In genomic region chr15:65869127-65869953, GRCh38 we compare ENCODE assay signal across 1 cellular context.
TF ChIP-seq lines count a peak whose summit lies in the region.

TSS of gene RAB11A (plus strand) at chr15:65869491. CDS start at chr15:65869586, 95 bp downstream.

TF ChIP-seq in GM12878, 131 proteins besides CTCF, POLR2A, EP300 and RAD21 (continued from another document and continues in another):
- TF ChIP-seq SUPT20H (IDR thresholded peaks at IDR 0.05; ENCODE audit: borderline replicate concordance, control insufficient read depth, low read depth, low read length) (no peak), TCF12 (IDR thresholded peaks at IDR 0.05; ENCODE audit: low read depth, low read length) (peak; percentile 40; the same call in 1 of the 2 replicates), SIX5 (IDR thresholded peaks at IDR 0.05; ENCODE audit: low read depth, low read length, severe bottlenecking) (peak; percentile 35), RCOR1 (conservative IDR thresholded peaks at IDR 0.05; ENCODE audit: low read depth, low read length) (no peak), HDAC6 (IDR thresholded peaks at IDR 0.05; ENCODE audit: unreplicated experiment) (no peak), SP1 (IDR thresholded peaks at IDR 0.05; ENCODE audit: low read depth, low read length) (peak; percentile 70), POLR2AphosphoS5 (IDR thresholded peaks at IDR 0.05; ENCODE audit: low read length) (peak; percentile 94), YY1 (IDR thresholded peaks at IDR 0.05; ENCODE audit: low read depth, low read length) (0 out of 2 replicates have a peak, but pooled peaks have one; percentile 38), RELB (IDR thresholded peaks at IDR 0.05; ENCODE audit: low read depth) (peak; percentile 48; the same call in 1 of the 2 replicates), SUZ12 (IDR thresholded peaks at IDR 0.05; ENCODE audit: unreplicated experiment) (no peak), RB1 (IDR thresholded peaks at IDR 0.05; ENCODE audit: borderline replicate concordance) (peak; percentile 92), LARP7 (IDR thresholded peaks at IDR 0.05) (peak; percentile 32), EED (IDR thresholded peaks at IDR 0.05; ENCODE audit: low read depth) (no peak; the same call in 1 of the 2 replicates), NR2C1 (IDR thresholded peaks at IDR 0.05) (peak; percentile 97), IKZF2 (IDR thresholded peaks at IDR 0.05) (peak in 1 of 2 experiments; percentile 40; a peak in 1 of 4 replicates), E2F4 (IDR thresholded peaks at IDR 0.05; ENCODE audit: low read depth, low read length) (no peak), RELA (IDR thresholded peaks at IDR 0.05; ENCODE audit: borderline replicate concordance, partially characterized antibody) (peak; percentile 44), NFXL1 (IDR thresholded peaks at IDR 0.05; ENCODE audit: borderline replicate concordance) (no peak), SREBF2 (IDR thresholded peaks at IDR 0.05; ENCODE audit: low read length) (peak; percentile 95), EGR1 (IDR thresholded peaks at IDR 0.05; ENCODE audit: borderline replicate concordance in 1 of 2, low read depth in 2 of 2, low read length in 2 of 2) (peak in 1 of 2 experiments; percentile 81; a peak in 2 of 3 replicates), GATAD2B (conservative IDR thresholded peaks at IDR 0.05; ENCODE audit: low read depth) (peak; percentile 78), SRF (IDR thresholded peaks at IDR 0.05; ENCODE audit: low read depth in 2 of 2, low read length in 2 of 2) (peak; percentile 96 to 98), FOXM1 (IDR thresholded peaks at IDR 0.05; ENCODE audit: low read depth, low read length) (peak; percentile 59), ZNF207 (IDR thresholded peaks at IDR 0.05; ENCODE audit: borderline replicate concordance) (peak; percentile 93; the same call in 1 of the 2 replicates), ETV6 (conservative IDR thresholded peaks at IDR 0.05 in 1 of 2, IDR thresholded peaks at IDR 0.05 in 1 of 2; ENCODE audit: borderline replicate concordance in 1 of 2, low read depth in 1 of 2) (peak in 1 of 2 experiments; percentile 74; a peak in 1 of 4 replicates), HDGF (IDR thresholded peaks at IDR 0.05) (no peak; the same call in 1 of the 2 replicates), MYB (IDR thresholded peaks at IDR 0.05; ENCODE audit: borderline replicate concordance, low read depth, low read length) (peak; percentile 84; the same call in 1 of the 2 replicates), ZNF622 (IDR thresholded peaks at IDR 0.05) (no peak), MTA2 (IDR thresholded peaks at IDR 0.05; ENCODE audit: low read depth) (peak; percentile 80), CBFB (IDR thresholded peaks at IDR 0.05; ENCODE audit: low read depth) (peak; percentile 87; the same call in 1 of the 2 replicates), BCLAF1 (IDR thresholded peaks at IDR 0.05) (no peak), NBN (IDR thresholded peaks at IDR 0.05) (peak; percentile 84), KLF5 (IDR thresholded peaks at IDR 0.05; ENCODE audit: partially characterized antibody) (peak; percentile 68), TCF7 (IDR thresholded peaks at IDR 0.05; ENCODE audit: borderline replicate concordance) (peak; percentile 23; the same call in 1 of the 2 replicates), POU2F2 (IDR thresholded peaks at IDR 0.05; ENCODE audit: borderline replicate concordance, low read depth, low read length) (no peak; the same call in 2 of the 3 replicates), SMARCA5 (IDR thresholded peaks at IDR 0.05) (peak; percentile 32)
- TF ChIP-seq, protein P1, sequence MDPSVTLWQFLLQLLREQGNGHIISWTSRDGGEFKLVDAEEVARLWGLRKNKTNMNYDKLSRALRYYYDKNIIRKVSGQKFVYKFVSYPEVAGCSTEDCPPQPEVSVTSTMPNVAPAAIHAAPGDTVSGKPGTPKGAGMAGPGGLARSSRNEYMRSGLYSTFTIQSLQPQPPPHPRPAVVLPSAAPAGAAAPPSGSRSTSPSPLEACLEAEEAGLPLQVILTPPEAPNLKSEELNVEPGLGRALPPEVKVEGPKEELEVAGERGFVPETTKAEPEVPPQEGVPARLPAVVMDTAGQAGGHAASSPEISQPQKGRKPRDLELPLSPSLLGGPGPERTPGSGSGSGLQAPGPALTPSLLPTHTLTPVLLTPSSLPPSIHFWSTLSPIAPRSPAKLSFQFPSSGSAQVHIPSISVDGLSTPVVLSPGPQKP (IDR thresholded peaks at IDR 0.05; ENCODE audit: low read depth, low read length) = peak; percentile 99
- TF ChIP-seq, protein P2, sequence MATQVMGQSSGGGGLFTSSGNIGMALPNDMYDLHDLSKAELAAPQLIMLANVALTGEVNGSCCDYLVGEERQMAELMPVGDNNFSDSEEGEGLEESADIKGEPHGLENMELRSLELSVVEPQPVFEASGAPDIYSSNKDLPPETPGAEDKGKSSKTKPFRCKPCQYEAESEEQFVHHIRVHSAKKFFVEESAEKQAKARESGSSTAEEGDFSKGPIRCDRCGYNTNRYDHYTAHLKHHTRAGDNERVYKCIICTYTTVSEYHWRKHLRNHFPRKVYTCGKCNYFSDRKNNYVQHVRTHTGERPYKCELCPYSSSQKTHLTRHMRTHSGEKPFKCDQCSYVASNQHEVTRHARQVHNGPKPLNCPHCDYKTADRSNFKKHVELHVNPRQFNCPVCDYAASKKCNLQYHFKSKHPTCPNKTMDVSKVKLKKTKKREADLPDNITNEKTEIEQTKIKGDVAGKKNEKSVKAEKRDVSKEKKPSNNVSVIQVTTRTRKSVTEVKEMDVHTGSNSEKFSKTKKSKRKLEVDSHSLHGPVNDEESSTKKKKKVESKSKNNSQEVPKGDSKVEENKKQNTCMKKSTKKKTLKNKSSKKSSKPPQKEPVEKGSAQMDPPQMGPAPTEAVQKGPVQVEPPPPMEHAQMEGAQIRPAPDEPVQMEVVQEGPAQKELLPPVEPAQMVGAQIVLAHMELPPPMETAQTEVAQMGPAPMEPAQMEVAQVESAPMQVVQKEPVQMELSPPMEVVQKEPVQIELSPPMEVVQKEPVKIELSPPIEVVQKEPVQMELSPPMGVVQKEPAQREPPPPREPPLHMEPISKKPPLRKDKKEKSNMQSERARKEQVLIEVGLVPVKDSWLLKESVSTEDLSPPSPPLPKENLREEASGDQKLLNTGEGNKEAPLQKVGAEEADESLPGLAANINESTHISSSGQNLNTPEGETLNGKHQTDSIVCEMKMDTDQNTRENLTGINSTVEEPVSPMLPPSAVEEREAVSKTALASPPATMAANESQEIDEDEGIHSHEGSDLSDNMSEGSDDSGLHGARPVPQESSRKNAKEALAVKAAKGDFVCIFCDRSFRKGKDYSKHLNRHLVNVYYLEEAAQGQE (IDR thresholded peaks at IDR 0.05; ENCODE audit: low read depth, low read length) = no peak
- TF ChIP-seq, protein P3, sequence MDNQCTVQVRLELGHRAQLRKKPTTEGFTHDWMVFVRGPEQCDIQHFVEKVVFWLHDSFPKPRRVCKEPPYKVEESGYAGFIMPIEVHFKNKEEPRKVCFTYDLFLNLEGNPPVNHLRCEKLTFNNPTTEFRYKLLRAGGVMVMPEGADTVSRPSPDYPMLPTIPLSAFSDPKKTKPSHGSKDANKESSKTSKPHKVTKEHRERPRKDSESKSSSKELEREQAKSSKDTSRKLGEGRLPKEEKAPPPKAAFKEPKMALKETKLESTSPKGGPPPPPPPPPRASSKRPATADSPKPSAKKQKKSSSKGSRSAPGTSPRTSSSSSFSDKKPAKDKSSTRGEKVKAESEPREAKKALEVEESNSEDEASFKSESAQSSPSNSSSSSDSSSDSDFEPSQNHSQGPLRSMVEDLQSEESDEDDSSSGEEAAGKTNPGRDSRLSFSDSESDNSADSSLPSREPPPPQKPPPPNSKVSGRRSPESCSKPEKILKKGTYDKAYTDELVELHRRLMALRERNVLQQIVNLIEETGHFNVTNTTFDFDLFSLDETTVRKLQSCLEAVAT (IDR thresholded peaks at IDR 0.05) = peak; percentile 66
- TF ChIP-seq, protein P4, sequence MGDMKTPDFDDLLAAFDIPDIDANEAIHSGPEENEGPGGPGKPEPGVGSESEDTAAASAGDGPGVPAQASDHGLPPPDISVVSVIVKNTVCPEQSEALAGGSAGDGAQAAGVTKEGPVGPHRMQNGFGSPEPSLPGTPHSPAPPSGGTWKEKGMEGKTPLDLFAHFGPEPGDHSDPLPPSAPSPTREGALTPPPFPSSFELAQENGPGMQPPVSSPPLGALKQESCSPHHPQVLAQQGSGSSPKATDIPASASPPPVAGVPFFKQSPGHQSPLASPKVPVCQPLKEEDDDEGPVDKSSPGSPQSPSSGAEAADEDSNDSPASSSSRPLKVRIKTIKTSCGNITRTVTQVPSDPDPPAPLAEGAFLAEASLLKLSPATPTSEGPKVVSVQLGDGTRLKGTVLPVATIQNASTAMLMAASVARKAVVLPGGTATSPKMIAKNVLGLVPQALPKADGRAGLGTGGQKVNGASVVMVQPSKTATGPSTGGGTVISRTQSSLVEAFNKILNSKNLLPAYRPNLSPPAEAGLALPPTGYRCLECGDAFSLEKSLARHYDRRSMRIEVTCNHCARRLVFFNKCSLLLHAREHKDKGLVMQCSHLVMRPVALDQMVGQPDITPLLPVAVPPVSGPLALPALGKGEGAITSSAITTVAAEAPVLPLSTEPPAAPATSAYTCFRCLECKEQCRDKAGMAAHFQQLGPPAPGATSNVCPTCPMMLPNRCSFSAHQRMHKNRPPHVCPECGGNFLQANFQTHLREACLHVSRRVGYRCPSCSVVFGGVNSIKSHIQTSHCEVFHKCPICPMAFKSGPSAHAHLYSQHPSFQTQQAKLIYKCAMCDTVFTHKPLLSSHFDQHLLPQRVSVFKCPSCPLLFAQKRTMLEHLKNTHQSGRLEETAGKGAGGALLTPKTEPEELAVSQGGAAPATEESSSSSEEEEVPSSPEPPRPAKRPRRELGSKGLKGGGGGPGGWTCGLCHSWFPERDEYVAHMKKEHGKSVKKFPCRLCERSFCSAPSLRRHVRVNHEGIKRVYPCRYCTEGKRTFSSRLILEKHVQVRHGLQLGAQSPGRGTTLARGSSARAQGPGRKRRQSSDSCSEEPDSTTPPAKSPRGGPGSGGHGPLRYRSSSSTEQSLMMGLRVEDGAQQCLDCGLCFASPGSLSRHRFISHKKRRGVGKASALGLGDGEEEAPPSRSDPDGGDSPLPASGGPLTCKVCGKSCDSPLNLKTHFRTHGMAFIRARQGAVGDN (IDR thresholded peaks at IDR 0.05) = peak; percentile 89
- TF ChIP-seq, protein P5, sequence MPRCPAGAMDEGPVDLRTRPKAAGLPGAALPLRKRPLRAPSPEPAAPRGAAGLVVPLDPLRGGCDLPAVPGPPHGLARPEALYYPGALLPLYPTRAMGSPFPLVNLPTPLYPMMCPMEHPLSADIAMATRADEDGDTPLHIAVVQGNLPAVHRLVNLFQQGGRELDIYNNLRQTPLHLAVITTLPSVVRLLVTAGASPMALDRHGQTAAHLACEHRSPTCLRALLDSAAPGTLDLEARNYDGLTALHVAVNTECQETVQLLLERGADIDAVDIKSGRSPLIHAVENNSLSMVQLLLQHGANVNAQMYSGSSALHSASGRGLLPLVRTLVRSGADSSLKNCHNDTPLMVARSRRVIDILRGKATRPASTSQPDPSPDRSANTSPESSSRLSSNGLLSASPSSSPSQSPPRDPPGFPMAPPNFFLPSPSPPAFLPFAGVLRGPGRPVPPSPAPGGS (IDR thresholded peaks at IDR 0.05; ENCODE audit: borderline replicate concordance, insufficient read depth, low read depth, low read length, poor library complexity, severe bottlenecking) = peak; percentile 57
- TF ChIP-seq, protein P6, sequence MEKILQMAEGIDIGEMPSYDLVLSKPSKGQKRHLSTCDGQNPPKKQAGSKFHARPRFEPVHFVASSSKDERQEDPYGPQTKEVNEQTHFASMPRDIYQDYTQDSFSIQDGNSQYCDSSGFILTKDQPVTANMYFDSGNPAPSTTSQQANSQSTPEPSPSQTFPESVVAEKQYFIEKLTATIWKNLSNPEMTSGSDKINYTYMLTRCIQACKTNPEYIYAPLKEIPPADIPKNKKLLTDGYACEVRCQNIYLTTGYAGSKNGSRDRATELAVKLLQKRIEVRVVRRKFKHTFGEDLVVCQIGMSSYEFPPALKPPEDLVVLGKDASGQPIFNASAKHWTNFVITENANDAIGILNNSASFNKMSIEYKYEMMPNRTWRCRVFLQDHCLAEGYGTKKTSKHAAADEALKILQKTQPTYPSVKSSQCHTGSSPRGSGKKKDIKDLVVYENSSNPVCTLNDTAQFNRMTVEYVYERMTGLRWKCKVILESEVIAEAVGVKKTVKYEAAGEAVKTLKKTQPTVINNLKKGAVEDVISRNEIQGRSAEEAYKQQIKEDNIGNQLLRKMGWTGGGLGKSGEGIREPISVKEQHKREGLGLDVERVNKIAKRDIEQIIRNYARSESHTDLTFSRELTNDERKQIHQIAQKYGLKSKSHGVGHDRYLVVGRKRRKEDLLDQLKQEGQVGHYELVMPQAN (conservative IDR thresholded peaks at IDR 0.05) = peak; percentile 65
